Comparison of ENCODE assay signal across 12 cellular contexts in genomic region chr7:29207469-29207868, GRCh38. TPM values are rescaled to one million over a fixed set of nuclear protein-coding genes. Genes with fewer than 3 reads are reported as not detected.
DNase-seq lines count a peak whose midpoint lies in the region; ATAC-seq and TF ChIP-seq lines count a peak whose summit lies in the region.
"Had no signal": no experiment of that assay in that cellular context is flagged by ENCODE, and none has a peak within 500 bp of the region (broad histone marks: within the 10 kb centered on the region; RNA-seq: fewer than 3 reads in every experiment).

No MANE protein-coding gene starts in this region.

- no peak overlapping the region for H3K4me3 ChIP-seq in RWPE2 (ENCODE audit: severe bottlenecking)

- TF ChIP-seq POLR2A in erythroblast (IDR thresholded peaks at IDR 0.05; ENCODE audit: low read length) = no peak

- H3K27ac ChIP-seq in RWPE2 (ENCODE audit: poor library complexity, severe bottlenecking) (no peak overlapping the region), foreskin keratinocyte (no peak overlapping the region)
- H3K27ac ChIP-seq: neutrophil had no signal

- H3K36me3 ChIP-seq in RWPE2 (ENCODE audit: low read depth) = no peaks in the 10 kb centered on the region
- H3K36me3 ChIP-seq: neutrophil had no signal

- H3K27me3 ChIP-seq in RWPE2 (ENCODE audit: insufficient read depth, poor library complexity, severe bottlenecking) = no peaks in the 10 kb centered on the region
- no peaks in the 10 kb centered on the region for H3K27me3 ChIP-seq in foreskin keratinocyte
- H3K27me3 ChIP-seq: neutrophil had no signal

- DNase-seq in AML-193 (lab: John Stamatoyannopoulos, UW) (peak; percentile 5 to 22), Daoy (ENCODE audit: low read depth) (peak; percentile 66), RWPE2 (ENCODE audit: low spot score) (no peak), foreskin keratinocyte (peak in 1 of 2 donors; percentile 27), erythroblast (lab: John Stamatoyannopoulos, UW) (no peak), left lobe of liver (ENCODE audit: low spot score) (no peak), midbrain (lab: John Stamatoyannopoulos, UW) (no peak)
- DNase-seq: C1 segment of cervical spinal cord; central memory CD4-positive, alpha-beta T cell; RPMI8226 had no signal

- no peaks in the 10 kb centered on the region for H3K4me1 ChIP-seq in RWPE2 (ENCODE audit: insufficient read depth, poor library complexity, severe bottlenecking)
- H3K4me1 ChIP-seq in foreskin keratinocyte = no peaks in the 10 kb centered on the region

- TF ChIP-seq CTCF in RWPE2 (IDR thresholded peaks at IDR 0.05; ENCODE audit: poor library complexity, severe bottlenecking) (no peak), foreskin keratinocyte (conservative IDR thresholded peaks at IDR 0.05) (no peak)

- H3K9me3 ChIP-seq in RWPE2 (ENCODE audit: severe bottlenecking) = no peaks in the 10 kb centered on the region
- H3K9me3 ChIP-seq: neutrophil had no signal

- peak; percentile 80 for ATAC-seq in RWPE2 (ENCODE audit: low read depth)
- peak; percentile 78 for ATAC-seq in foreskin keratinocyte
- ATAC-seq in left lobe of liver = no peak
- no peak for ATAC-seq in GM21825 (IDR thresholded peaks at IDR 0.05; ENCODE audit: unreplicated experiment)

RNA-seq across cellular contexts. Expression of gene CHN2, which starts 12.9 kb away (rescaled TPM):
- total RNA-seq in Daoy (2014; rRNA removed; shearing (Covaris generic)) = 15.3 and 19.8 TPM in 2 replicates
- total RNA-seq in foreskin keratinocyte = 0.10 and 0.99 TPM in 2 replicates
- 0.06 and 0.40 TPM in 2 replicates for polyA plus RNA-seq in foreskin keratinocyte
- total RNA-seq in left lobe of liver = 56.5 TPM

Comparison
In these comparisons a context has a peak if more than half of its experiments do, and no peak if none do; other contexts are left out.
1. DNase-seq: peak in AML-193 (2 of 2) and Daoy (single experiment); none in RWPE2 (single experiment), erythroblast (0 of 2), left lobe of liver (single experiment) and midbrain (single experiment).
2. ATAC-seq: peak in RWPE2 (single experiment) and foreskin keratinocyte (single experiment); none in left lobe of liver (single experiment) and GM21825 (single experiment).